ENCODE assay signal across 8 cellular contexts in genomic region chr1:93629101-93630059, GRCh38. TPM values are rescaled to one million over a fixed set of nuclear protein-coding genes. Genes with fewer than 3 reads are reported as not detected.
DNase-seq lines count a peak whose midpoint lies in the region; ATAC-seq and TF ChIP-seq lines count a peak whose summit lies in the region.

No MANE protein-coding gene starts in this region.

- no peak for TF ChIP-seq POLR2A in ovary (IDR thresholded peaks at IDR 0.05)

- 52 to 65% (median 63%) methylated on average over 9 of the region's 9 CpGs for WGBS in ovary, 3 donors

- H3K9me3 ChIP-seq in ovary, result no peaks in the 10 kb centered on the region

- intact Hi-C loops in ovary (cut with DNase I), result loop anchor here (1.0 to 10.0 kb wide), 7 partner anchors 51 to 215 kb away; partner anchors contain the start of gene BCAR3 (in 1 of the 4)

- H3K9me3 Mint-ChIP-seq in activated T-cell treated with anti-CD3 and anti-CD28 coated beads, Interleukin-2, amount 50 U/mL, for 4 hours, result no peaks in the 10 kb centered on the region

- no peaks in the 10 kb centered on the region for H3K36me3 ChIP-seq in ovary

- peak; percentile 75 for ATAC-seq in activated T-cell treated with anti-CD3 and anti-CD28 coated beads, Interleukin-2, amount 50 U/mL, for 4 hours

- H3K4me3 ChIP-seq in foreskin fibroblast (ENCODE audit: low read depth in 1 of 2, low read length in 2 of 2) (no peak overlapping the region), ovary (no peak overlapping the region)

- TF ChIP-seq CTCF in foreskin fibroblast (IDR thresholded peaks at IDR 0.05; ENCODE audit: low read depth, low read length) (peak; percentile 72), ovary (IDR thresholded peaks at IDR 0.05) (peak; percentile 62 to 92 (median 85))

- no peak overlapping the region for H3K27ac ChIP-seq in ovary

- no peaks in the 10 kb centered on the region for H3K36me3 Mint-ChIP-seq in activated T-cell treated with anti-CD3 and anti-CD28 coated beads, Interleukin-2, amount 50 U/mL, for 4 hours (ENCODE audit: insufficient read depth)

- TF ChIP-seq EP300 in ovary (IDR thresholded peaks at IDR 0.05), result no peak

- H3K27me3 Mint-ChIP-seq in activated T-cell treated with anti-CD3 and anti-CD28 coated beads, Interleukin-2, amount 50 U/mL, for 4 hours (ENCODE audit: low read depth), result no peaks in the 10 kb centered on the region

- no peaks in the 10 kb centered on the region for H3K4me1 Mint-ChIP-seq in activated T-cell treated with anti-CD3 and anti-CD28 coated beads, Interleukin-2, amount 50 U/mL, for 4 hours (ENCODE audit: low read depth)

- no peak overlapping the region for H3K4me3 Mint-ChIP-seq in activated T-cell treated with anti-CD3 and anti-CD28 coated beads, Interleukin-2, amount 50 U/mL, for 4 hours

- peak; percentile 71 for DNase-seq in A172 (ENCODE audit: low spot score)
- DNase-seq in GM04504 (ENCODE audit: low read depth), result peak; percentile 52
- peak; percentile 89 for DNase-seq in HT-29 (ENCODE audit: low spot score)
- peak; percentile 38 for DNase-seq in NCI-H748 treated with DMSO at 0.1 percent for 48 hours (lab: John Stamatoyannopoulos, UW)
- peak; percentile 25 for DNase-seq in activated T-cell treated with anti-CD3 and anti-CD28 coated beads, Interleukin-2, amount 50 U/mL, for 4 hours
- DNase-seq in foreskin fibroblast, result peak; percentile 65 to 87
- DNase-seq in ovary, result peak in 1 of 5 donors; percentile 64
- no peak for DNase-seq in activated effector memory CD4-positive, alpha-beta T cell treated with anti-CD3 and anti-CD28 coated beads, Interleukin-2, amount 50 U/mL, for 16 hours

- peaks cover 3% of the 10 kb centered on the region for H3K4me1 ChIP-seq in ovary (ENCODE audit: insufficient read depth)

- no peaks in the 10 kb centered on the region for H3K27me3 ChIP-seq in ovary

RNA-seq across cellular contexts. Expression of gene BCAR3, which starts 52.3 kb away (rescaled TPM):
- total RNA-seq in A172 (2014; rRNA removed; shearing (Covaris generic)), result 33.1 and 34.3 TPM in 2 replicates
- total RNA-seq in HT-29 (2014; rRNA removed; shearing (Covaris generic)), result 48.5 and 49.4 TPM in 2 replicates
- total RNA-seq in activated T-cell treated with anti-CD3 and anti-CD28 coated beads, Interleukin-2, amount 50 U/mL, for 4 hours, result 1 to 10 TPM in 2 of 3 donors, under 1 TPM in 1; 0.53 to 1.7 (median 1.2) TPM
- total RNA-seq in ovary, result 10 to 100 TPM; 13.8 to 30.8 (median 17.5) TPM
- 10 to 100 TPM; 14.7 to 23.0 TPM for polyA plus RNA-seq in ovary

Comparison
In these comparisons a context has a peak if more than half of its experiments do, and no peak if none do; other contexts are left out.
1. RNA of gene BCAR3, which starts 52.3 kb away (total RNA-seq): 48.5 to 49.4 TPM in HT-29, 33.1 to 34.3 TPM in A172 and 13.8 to 30.8 TPM in ovary; 0.53 to 1.7 TPM in activated T-cell treated with anti-CD3 and anti-CD28 coated beads, Interleukin-2, amount 50 U/mL, for 4 hours; every median in the first group is over 4 times any median in the second.